25 cellular contexts compared by ENCODE assay signal in the genomic region with DNA sequence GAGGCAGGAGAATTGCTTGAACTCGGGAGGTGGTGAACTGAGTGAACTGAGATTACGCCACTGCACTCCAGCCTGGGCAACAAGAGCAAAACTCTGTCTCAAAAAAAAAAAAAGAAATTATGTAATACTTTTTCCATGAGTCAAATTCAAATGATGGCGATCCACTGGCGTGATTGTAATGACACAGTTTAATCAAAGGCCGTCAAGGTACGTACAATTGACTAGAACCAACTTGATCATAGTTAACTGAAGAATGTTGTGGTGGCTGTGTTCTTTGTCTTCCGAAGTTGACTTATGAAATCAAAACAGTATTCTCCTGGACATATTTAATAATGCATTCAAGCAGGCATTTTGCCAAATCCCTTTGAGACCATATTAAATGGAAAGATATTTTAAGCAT.
"Had no signal": no experiment of that assay in that cellular context is flagged by ENCODE, and none has a peak within 500 bp of the region (broad histone marks: within the 10 kb centered on the region; RNA-seq: fewer than 3 reads in every experiment).

No MANE protein-coding gene starts in this region.

- H3K4me3 ChIP-seq: left ventricle myocardium inferior, lung, mucosa of descending colon, ovary, right atrium auricular region, right lobe of liver, smooth muscle cell, tibial nerve, uterus had no signal

- H3K4me2 ChIP-seq: smooth muscle cell had no signal

- H3K27ac ChIP-seq: left ventricle myocardium inferior, ovary, right atrium auricular region, right lobe of liver, tibial nerve, uterus had no signal

- H3K27ac Mint-ChIP-seq: memory B cell; naive thymus-derived CD4-positive, alpha-beta T cell; natural killer cell treated with Interleukin-12 subunit alpha and Interleukin-12 subunit beta and Interleukin-15 and Interleukin-18, amount 100 ng/mL, for 72 hours; progenitor cell of endocrine pancreas; stimulated activated memory B cell treated with anti-CD40 and anti-IgM and Interleukin-4, amounts not matched to agents 10 μg/mL and 1 μg/mL and 100 μg/mL, for 72 hours; stimulated activated naive CD8-positive, alpha-beta T cell treated with anti-CD3 and anti-CD28 coated beads, Interleukin-15, amount 100 ng/mL, for 72 hours; type B pancreatic cell had no signal

- H3K27me3 ChIP-seq: ovary, right atrium auricular region, right lobe of liver, tibial nerve, uterus had no signal

- H3K27me3 Mint-ChIP-seq: memory B cell; naive thymus-derived CD4-positive, alpha-beta T cell; natural killer cell treated with Interleukin-12 subunit alpha and Interleukin-12 subunit beta and Interleukin-15 and Interleukin-18, amount 100 ng/mL, for 72 hours; progenitor cell of endocrine pancreas; stimulated activated memory B cell treated with anti-CD40 and anti-IgM and Interleukin-4, amounts not matched to agents 10 μg/mL and 1 μg/mL and 100 μg/mL, for 72 hours; stimulated activated naive CD8-positive, alpha-beta T cell treated with anti-CD3 and anti-CD28 coated beads, Interleukin-15, amount 100 ng/mL, for 72 hours; type B pancreatic cell had no signal

- H3K4me1 Mint-ChIP-seq: memory B cell; naive thymus-derived CD4-positive, alpha-beta T cell; stimulated activated memory B cell treated with anti-CD40 and anti-IgM and Interleukin-4, amounts not matched to agents 10 μg/mL and 1 μg/mL and 100 μg/mL, for 72 hours; stimulated activated naive CD8-positive, alpha-beta T cell treated with anti-CD3 and anti-CD28 coated beads, Interleukin-15, amount 100 ng/mL, for 72 hours had no signal

- H3K36me3 ChIP-seq: left ventricle myocardium inferior, ovary, right atrium auricular region, right lobe of liver, tibial nerve, uterus had no signal

- H3K9me3 Mint-ChIP-seq: stimulated activated memory B cell treated with anti-CD40 and anti-IgM and Interleukin-4, amounts not matched to agents 10 μg/mL and 1 μg/mL and 100 μg/mL, for 72 hours; type B pancreatic cell had no signal

- H3K4me1 ChIP-seq: left ventricle myocardium inferior, right atrium auricular region, right lobe of liver, tibial nerve, uterus had no signal

- H3K4me3 Mint-ChIP-seq: memory B cell; naive thymus-derived CD4-positive, alpha-beta T cell; natural killer cell treated with Interleukin-12 subunit alpha and Interleukin-12 subunit beta and Interleukin-15 and Interleukin-18, amount 100 ng/mL, for 72 hours; stimulated activated memory B cell treated with anti-CD40 and anti-IgM and Interleukin-4, amounts not matched to agents 10 μg/mL and 1 μg/mL and 100 μg/mL, for 72 hours; stimulated activated naive CD8-positive, alpha-beta T cell treated with anti-CD3 and anti-CD28 coated beads, Interleukin-15, amount 100 ng/mL, for 72 hours; type B pancreatic cell had no signal

- H3K36me3 Mint-ChIP-seq: memory B cell; naive thymus-derived CD4-positive, alpha-beta T cell; natural killer cell treated with Interleukin-12 subunit alpha and Interleukin-12 subunit beta and Interleukin-15 and Interleukin-18, amount 100 ng/mL, for 72 hours; stimulated activated memory B cell treated with anti-CD40 and anti-IgM and Interleukin-4, amounts not matched to agents 10 μg/mL and 1 μg/mL and 100 μg/mL, for 72 hours; type B pancreatic cell had no signal

- H3K9me3 ChIP-seq: left ventricle myocardium inferior, mucosa of descending colon, ovary, right atrium auricular region, right lobe of liver, tibial nerve, uterus had no signal

- FAIRE-seq: kidney had no signal

- DNase-seq: hippocampal formation; kidney; left ventricle myocardium inferior; midbrain; mucosa of descending colon; naive thymus-derived CD4-positive, alpha-beta T cell; ovary; right lobe of liver; stimulated activated CD4-positive, alpha-beta T cell treated with anti-CD3 and anti-CD28 coated beads, Interleukin-1b, Interleukin-23, amount 100 ng/mL, for 48 hours; stimulated activated CD4-positive, alpha-beta T cell treated with anti-CD3 and anti-CD28 coated beads, Interleukin-2, amount 100 ng/mL, for 48 hours; stimulated activated CD4-positive, alpha-beta T cell treated with anti-CD3 and anti-CD28 coated beads, Interleukin-4, amount 100 ng/mL, for 4 hours; stimulated activated CD8-positive, alpha-beta memory T cell treated with anti-CD3 and anti-CD28 coated beads, Interleukin-4, amount 100 ng/mL, for 48 hours; stimulated activated naive CD4-positive, alpha-beta T cell treated with Interleukin-2 at 50 U/mL for 16 hours; stimulated activated naive CD8-positive, alpha-beta T cell treated with anti-CD3 and anti-CD28 coated beads, Interleukin-15, amount 100 ng/mL, for 72 hours; substantia nigra; uterus had no signal
